1 cellular context compared by ENCODE assay signal in the genomic region with DNA sequence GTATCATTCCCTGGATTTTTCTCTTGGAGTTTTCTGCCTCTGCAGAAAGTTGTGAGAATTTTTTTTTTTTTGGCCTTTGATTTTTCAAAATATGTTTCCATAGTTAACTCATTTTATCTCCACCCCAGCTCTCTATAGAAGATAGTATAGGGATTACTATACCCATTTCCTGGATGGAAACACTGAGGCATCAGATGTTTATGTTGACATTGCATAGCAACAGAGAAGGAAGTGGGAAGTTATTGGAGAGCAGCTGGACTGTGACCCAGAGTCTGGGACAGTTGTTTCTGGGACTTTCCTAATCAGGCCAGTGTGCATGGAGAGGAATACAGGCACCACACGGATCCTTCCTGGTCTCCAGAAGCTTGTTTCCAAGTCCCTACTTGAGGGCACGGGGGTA.
TF ChIP-seq lines count a peak whose summit lies in the region.

No MANE protein-coding gene starts in this region.

TF ChIP-seq in H1, 55 proteins besides CTCF, POLR2A, EP300 and RAD21:
- TF ChIP-seq NANOG (IDR thresholded peaks at IDR 0.05; ENCODE audit: insufficient read depth, low read depth, low read length, poor library complexity, severe bottlenecking) (no peak), TAF7 (optimal IDR thresholded peaks at IDR 0.05; ENCODE audit: borderline replicate concordance, low read depth, low read length) (no peak), MAX (IDR thresholded peaks at IDR 0.05) (no peak), KDM1A (IDR thresholded peaks at IDR 0.05; ENCODE audit: borderline replicate concordance, low read length) (peak; percentile 57; the same call in 1 of the 2 replicates), SIRT6 (IDR thresholded peaks at IDR 0.05; ENCODE audit: low read length) (no peak), GTF2F1 (IDR thresholded peaks at IDR 0.05; ENCODE audit: borderline replicate concordance, low read depth, low read length) (no peak)
TF ChIP-seq in H1: peak in this region for 1.
